In the genomic region with DNA sequence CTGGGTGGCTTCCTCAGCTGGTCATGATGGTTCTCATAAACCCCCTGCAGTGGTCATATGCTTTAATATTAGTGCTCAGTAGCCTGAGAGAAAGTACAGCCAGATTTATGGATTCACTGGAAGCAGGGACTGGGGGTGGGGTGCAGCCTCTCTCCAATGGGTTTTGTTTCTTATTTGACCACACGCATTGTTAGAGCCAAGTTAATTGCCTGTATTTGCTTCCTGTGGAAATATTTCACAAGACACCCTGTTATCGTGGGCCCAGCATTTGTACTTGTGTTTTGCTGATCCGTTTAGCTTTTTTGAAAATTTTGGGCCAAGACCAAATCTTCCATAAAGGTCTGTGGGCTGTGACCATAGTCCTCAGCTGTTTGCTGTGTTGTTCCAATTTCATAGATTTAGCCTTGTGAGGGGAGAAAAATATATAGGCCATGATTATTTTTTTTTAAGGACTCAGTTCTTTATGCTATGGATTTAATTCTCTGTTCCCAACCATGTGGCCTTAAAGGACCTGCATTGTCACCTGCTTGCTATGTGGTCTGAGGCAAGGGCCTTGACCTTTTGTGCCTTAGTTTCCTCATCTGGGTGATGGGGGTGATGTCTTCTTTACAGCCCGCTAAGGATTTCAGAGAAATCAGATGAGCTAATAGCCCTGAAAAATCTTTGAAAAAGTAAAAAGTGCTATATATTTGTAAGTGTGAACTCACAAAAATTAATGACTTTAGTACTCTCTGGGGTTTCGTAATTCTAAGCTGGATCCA, we compare ENCODE assay signal across 18 cellular contexts.
A peak's percentile ranks its signal among the peaks of the same experiment; 100 is the strongest.
DNase-seq lines count a peak whose midpoint lies in the region; ATAC-seq, FAIRE-seq and TF ChIP-seq lines count a peak whose summit lies in the region.
"Had no signal": no experiment of that assay in that cellular context is flagged by ENCODE, and none has a peak within 500 bp of the region (broad histone marks: within the 10 kb centered on the region; RNA-seq: fewer than 3 reads in every experiment).

No MANE protein-coding gene starts in this region.

- H2AFZ ChIP-seq in endothelial cell of umbilical vein (ENCODE audit: low read depth, low read length) = no peak overlapping the region

- peaks cover 6% of the 10 kb centered on the region for H3K36me3 Mint-ChIP-seq in nephron (ENCODE audit: low read depth)

- BruUV-seq in endothelial cell of umbilical vein (replicated peaks; lab: Mats Ljungman, UMichigan) = no TSS peak

- peaks cover 6% of the 10 kb centered on the region for H3K4me1 ChIP-seq in endothelial cell of umbilical vein (ENCODE audit: control insufficient read depth, extremely low read depth, insufficient read depth, low read length)
- H3K4me1 ChIP-seq: thyroid gland had no signal

- no peaks in the 10 kb centered on the region for H3K79me2 ChIP-seq in endothelial cell of umbilical vein (ENCODE audit: control insufficient read depth, insufficient read depth, low read length)

- dilution Hi-C loops in endothelial cell of umbilical vein (cut with MboI; ENCODE audit: extremely low pct_ligation_motif_present, low sequenced_read_pairs) = no loop called here

- no peak overlapping the region for H3K27ac ChIP-seq in endothelial cell of umbilical vein (ENCODE audit: insufficient read depth, low read depth, low read length)
- H3K27ac ChIP-seq: thyroid gland had no signal

- TF ChIP-seq CTCF in endothelial cell of umbilical vein (IDR thresholded peaks at IDR 0.05; ENCODE audit: extremely low read depth in 1 of 2, insufficient read depth in 1 of 2, low read depth in 1 of 2, low read length in 2 of 2) (no peak), nephron (IDR thresholded peaks at IDR 0.05; ENCODE audit: unreplicated experiment in 3 of 3) (no peak)

- no peaks in the 10 kb centered on the region for H3K27me3 Mint-ChIP-seq in nephron (ENCODE audit: low read depth)
- H3K27me3 Mint-ChIP-seq: naive B cell had no signal

- no peaks in the 10 kb centered on the region for H3K36me3 ChIP-seq in endothelial cell of umbilical vein (ENCODE audit: control insufficient read depth in 2 of 2, extremely low read depth in 1 of 2, insufficient read depth in 2 of 2, low read length in 2 of 2)

- no peaks in the 10 kb centered on the region for H3K9me3 ChIP-seq in endothelial cell of umbilical vein (replicated peaks; ENCODE audit: control insufficient read depth, insufficient read depth, low read length)
- H3K9me3 ChIP-seq: thyroid gland had no signal

- intact Hi-C loops in endothelial cell of umbilical vein (cut with micrococcal nuclease) (no loop called here), posterior vena cava (cut with DNase I) (loop anchor here in 1 of 2 donors (1.0 kb wide), 1 partner anchor 19 kb away; no protein-coding TSS in a partner anchor)

- H3K4me3 Mint-ChIP-seq in nephron = no peak overlapping the region
- H3K4me3 Mint-ChIP-seq: activated T-helper 1 cell treated with anti-CD3 and anti-CD28 coated beads, Interleukin-12 subunit alpha, Interleukin-12 subunit beta, Interleukin-2, Interleukin-4 antibody, amounts not matched to agents 30 ng/mL and 10 ng/mL and 1 ng/mL, durations not matched to agents 14 hours and 24 hours and 36 hours; WTC11 had no signal

- no peaks in the 10 kb centered on the region for H4K20me1 ChIP-seq in endothelial cell of umbilical vein (replicated peaks; ENCODE audit: control insufficient read depth, extremely low read depth, insufficient read depth, low read length)

- no peak for ATAC-seq in HG03139 (IDR thresholded peaks at IDR 0.05; ENCODE audit: unreplicated experiment)
- ATAC-seq: WTC11 had no signal

- peaks cover 14% of the 10 kb centered on the region for H3K9me3 Mint-ChIP-seq in nephron

- POLR2A ChIA-PET in endothelial cell of umbilical vein (lab: Charles Lee) = no interaction called here

- DNase-seq in EH (ENCODE audit: low read depth) (peak; percentile 29), M059J (ENCODE audit: low read depth) (peak; percentile 40), endothelial cell of umbilical vein (ENCODE audit: low read depth, low spot score) (peak; percentile 57), posterior vena cava (ENCODE audit: low spot score) (no peak), activated gamma-delta T cell (lab: John Stamatoyannopoulos, UW) (no peak)
- DNase-seq: GDM1, naive B cell, NCI-H1105, NCI-H2107, NCI-H748 treated with DMSO at 0.1 percent for 48 hours, posterior cingulate gyrus, thyroid gland had no signal

- H3K9ac ChIP-seq in endothelial cell of umbilical vein (replicated peaks; ENCODE audit: extremely low read depth, insufficient read depth, low read length) = no peak overlapping the region

- no peak overlapping the region for H3K4me2 ChIP-seq in endothelial cell of umbilical vein (ENCODE audit: insufficient read depth, low read length)

- CTCF ChIA-PET in endothelial cell of umbilical vein (lab: Charles Lee) = interaction anchor here (0.9 to 2.5 kb wide), 6 partner anchors 10 to 425 kb away, joined by 3 to 19 read pairs (median 4); no protein-coding TSS in a partner anchor

- H3K27me3 ChIP-seq in endothelial cell of umbilical vein (ENCODE audit: control insufficient read depth in 2 of 2, insufficient read depth in 2 of 2, low read length in 2 of 2) = no peaks in the 10 kb centered on the region
- H3K27me3 ChIP-seq: thyroid gland had no signal

- no peak overlapping the region for H3K4me3 ChIP-seq in endothelial cell of umbilical vein (replicated peaks in 1 of 3; ENCODE audit: insufficient read depth in 1 of 3, low read depth in 1 of 3, low read length in 3 of 3)
- H3K4me3 ChIP-seq: thyroid gland had no signal

- no peaks in the 10 kb centered on the region for H3K9me1 ChIP-seq in endothelial cell of umbilical vein (replicated peaks; ENCODE audit: control insufficient read depth, extremely low read depth, insufficient read depth, low read length)

- peak; percentile 24 for FAIRE-seq in endothelial cell of umbilical vein (lab: Jason Lieb, UNC)
- FAIRE-seq: endometrium, RCC 7860 had no signal

- H3K4me1 Mint-ChIP-seq in nephron = peaks cover 32% of the 10 kb centered on the region

- H3K27ac Mint-ChIP-seq in nephron = peak overlapping the region; percentile 41 to 79 (median 71)
- H3K27ac Mint-ChIP-seq: activated T-helper 1 cell treated with anti-CD3 and anti-CD28 coated beads, Interleukin-12 subunit alpha, Interleukin-12 subunit beta, Interleukin-2, Interleukin-4 antibody, amounts not matched to agents 30 ng/mL and 10 ng/mL and 1 ng/mL, durations not matched to agents 14 hours and 24 hours and 36 hours; WTC11 had no signal

- no peak for TF ChIP-seq POLR2A in endothelial cell of umbilical vein (IDR thresholded peaks at IDR 0.05; ENCODE audit: low read depth, low read length)

TF ChIP-seq in endothelial cell of umbilical vein, 7 proteins besides CTCF, POLR2A, EP300 and RAD21:
- TF ChIP-seq JUN (IDR thresholded peaks at IDR 0.05; ENCODE audit: borderline replicate concordance, insufficient read depth, insufficient read length, low read depth) (no peak), EZH2 (IDR thresholded peaks at IDR 0.05; ENCODE audit: borderline replicate concordance, low read depth, low read length, severe bottlenecking) (no peak), MYC (IDR thresholded peaks at IDR 0.05; ENCODE audit: low read depth, low read length) (no peak), POLR2AphosphoS5 (IDR thresholded peaks at IDR 0.05; ENCODE audit: insufficient read depth, low read depth, low read length) (no peak), FOS (IDR thresholded peaks at IDR 0.05; ENCODE audit: borderline replicate concordance, insufficient read depth, low read length) (no peak), GATA2 (IDR thresholded peaks at IDR 0.05; ENCODE audit: insufficient read depth, insufficient read length, low read depth, low read length) (no peak)
- TF ChIP-seq, protein P1, sequence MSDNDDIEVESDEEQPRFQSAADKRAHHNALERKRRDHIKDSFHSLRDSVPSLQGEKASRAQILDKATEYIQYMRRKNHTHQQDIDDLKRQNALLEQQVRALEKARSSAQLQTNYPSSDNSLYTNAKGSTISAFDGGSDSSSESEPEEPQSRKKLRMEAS (IDR thresholded peaks at IDR 0.05; ENCODE audit: insufficient read depth, insufficient read length) = no peak

Comparison
In these comparisons a context has a peak if more than half of its experiments do, and no peak if none do; other contexts are left out.
1. DNase-seq: peak in EH (single experiment), M059J (single experiment) and endothelial cell of umbilical vein (single experiment); none in posterior vena cava (single experiment) and activated gamma-delta T cell (single experiment).